ENCODE assay signal across 10 cellular contexts in genomic region chr2:38533180-38533579, GRCh38.
DNase-seq lines count a peak whose midpoint lies in the region; ATAC-seq, FAIRE-seq and TF ChIP-seq lines count a peak whose summit lies in the region.
"Had no signal": no experiment of that assay in that cellular context is flagged by ENCODE, and none has a peak within 500 bp of the region (broad histone marks: within the 10 kb centered on the region; RNA-seq: fewer than 3 reads in every experiment).

No MANE protein-coding gene starts in this region.

- peaks cover 15% of the 10 kb centered on the region for H3K4me1 ChIP-seq in GM12878 (ENCODE audit: control insufficient read depth, insufficient read depth, low read length)

- H3K79me2 ChIP-seq in GM12878 (ENCODE audit: control insufficient read depth, insufficient read depth, low read length) = no peaks in the 10 kb centered on the region

- no peaks in the 10 kb centered on the region for H4K20me1 ChIP-seq in GM12878 (ENCODE audit: control insufficient read depth, insufficient read depth)
- H4K20me1 ChIP-seq: BLaER1 treated with 17β-estradiol and CSF1 and Interleukin-3, amounts not matched to agents 10 nM and 100 nM had no signal

- peak; percentile 56 to 77; a peak in 3 of 4 replicates for TF ChIP-seq EP300 in GM12878 (IDR thresholded peaks at IDR 0.05; ENCODE audit: borderline replicate concordance in 1 of 2, control insufficient read depth in 1 of 2, low read depth in 2 of 2, low read length in 2 of 2)

- no peak for TF ChIP-seq RAD21 in GM12878 (IDR thresholded peaks at IDR 0.05; ENCODE audit: insufficient read depth, low read depth, low read length)

- no peaks in the 10 kb centered on the region for H3K36me3 ChIP-seq in GM12878 (ENCODE audit: control insufficient read depth in 2 of 2, insufficient read depth in 2 of 2, low read length in 1 of 2)
- H3K36me3 ChIP-seq: BLaER1 treated with 17β-estradiol and CSF1 and Interleukin-3, amounts not matched to agents 10 nM and 100 nM had no signal

- 0 out of 2 replicates have a peak, but pooled peaks have one; percentile 31 for TF ChIP-seq POLR2A in GM12878 (IDR thresholded peaks at IDR 0.05; ENCODE audit: low read depth, low read length)

- H3K9me3 ChIP-seq in GM12878 (replicated peaks; ENCODE audit: control insufficient read depth, insufficient read depth, low read length) = no peaks in the 10 kb centered on the region

- H3K27me3 ChIP-seq in GM12878 (replicated peaks in 1 of 2; ENCODE audit: control insufficient read depth in 2 of 2, insufficient read depth in 2 of 2, low read length in 1 of 2) = no peaks in the 10 kb centered on the region

- no peak overlapping the region for H3K4me3 ChIP-seq in GM12878
- H3K4me3 ChIP-seq: BLaER1 treated with 17β-estradiol and CSF1 and Interleukin-3, amounts not matched to agents 10 nM and 100 nM had no signal

- H3K4me2 ChIP-seq in GM12878 (ENCODE audit: control insufficient read depth, insufficient read depth) = peak overlapping the region; percentile 10; the same call in 1 of the 2 replicates

- H3K27ac ChIP-seq in GM12878 (ENCODE audit: control insufficient read depth, insufficient read depth) = no peak overlapping the region
- H3K27ac ChIP-seq: BLaER1 treated with 17β-estradiol and CSF1 and Interleukin-3, amounts not matched to agents 10 nM and 100 nM had no signal

- DNase-seq in GM10266 (ENCODE audit: extremely low spot score) (peak; percentile 75), GM20000 (ENCODE audit: low spot score) (peak; percentile 85), GM12878 (ENCODE audit: low read depth, low spot score) (peak; percentile 83), RCC 7860 (ENCODE audit: low spot score) (no peak), NCI-H345 (lab: John Stamatoyannopoulos, UW) (no peak), ureter (ENCODE audit: low spot score) (no peak)
- DNase-seq in effector CD4-positive, alpha-beta T cell = no peak

- H3K9ac ChIP-seq in GM12878 (ENCODE audit: control insufficient read depth, insufficient read depth, low read length) = no peak overlapping the region
- H3K9ac ChIP-seq: BLaER1 treated with 17β-estradiol and CSF1 and Interleukin-3, amounts not matched to agents 10 nM and 100 nM had no signal

- peak overlapping the region; percentile 76 for H2AFZ ChIP-seq in GM12878 (ENCODE audit: control insufficient read depth, low read depth, low read length)

- under 1% methylated on average over 9 of the region's 9 CpGs for WGBS in GM12878 (ENCODE audit: insufficient coverage, insufficient replicate concordance, low lambda C conversion rate, missing lambda C conversion rate)

- intact Hi-C loops in GM12878 (cut with micrococcal nuclease; ENCODE audit: unreplicated experiment) = no loop called here

- CTCF ChIA-PET in GM12878 (lab: Yijun Ruan, JAX) = interaction anchor here (0.9 to 5.0 kb wide), 16 partner anchors 10 to 415 kb away, joined by 3 to 27 read pairs (median 5); no protein-coding TSS in a partner anchor

- peak; percentile 92 for FAIRE-seq in GM12878 (lab: Jason Lieb, UNC)
- FAIRE-seq in RCC 7860 (lab: Jason Lieb, UNC) = no peak
- FAIRE-seq: astrocyte had no signal

- SMC1A ChIA-PET in GM12878 (lab: Charles Lee; ENCODE audit: uncharacterized antibody, unreplicated experiment) = interaction anchor here (0.6 to 2.4 kb wide), 23 partner anchors 11 to 226 kb away, joined by 3 to 12 read pairs (median 4); no protein-coding TSS in a partner anchor

- no peak for TF ChIP-seq CTCF in GM10266 (IDR thresholded peaks at IDR 0.05; ENCODE audit: control insufficient read depth, insufficient read depth, low read depth, missing control alignments)
- no peak for TF ChIP-seq CTCF in GM20000 (IDR thresholded peaks at IDR 0.05; ENCODE audit: extremely low read depth, missing control alignments)
- no peak for TF ChIP-seq CTCF in GM12878 (IDR thresholded peaks at IDR 0.05 in 2 of 3, conservative IDR thresholded peaks at IDR 0.05 in 1 of 3; ENCODE audit: control insufficient read depth in 2 of 3, extremely low read depth in 1 of 3, insufficient read depth in 1 of 3, low read depth in 3 of 3, low read length in 3 of 3)

- no TSS peak for BruUV-seq in GM12878 (replicated peaks; lab: Mats Ljungman, UMichigan)

- in situ Hi-C loops in GM12878 (cut with MboI) = no loop called here

- RAD21 ChIA-PET in GM12878 (lab: Charles Lee; ENCODE audit: unreplicated experiment) = interaction anchor here (1.0 to 3.3 kb wide), 5 partner anchors 48 to 259 kb away, joined by 3 to 12 read pairs (median 5); partner anchors contain the start of gene HNRNPLL

- ATAC-seq in HG03135 (IDR thresholded peaks at IDR 0.05; ENCODE audit: unreplicated experiment) = peak; percentile 94
- ATAC-seq in GM12878 = peak; percentile 95

- POLR2A ChIA-PET in GM12878 (lab: Charles Lee) = interaction anchor here (0.9 to 1.4 kb wide), 5 partner anchors 9 to 984 kb away, joined by 3 to 6 read pairs (median 3); partner anchors contain the start of gene SRSF7

TF ChIP-seq in GM12878, 131 proteins besides CTCF, POLR2A, EP300 and RAD21 (continues in another document):
- peak; percentile 34; the same call in 1 of the 2 replicates for TF ChIP-seq ATF7 (IDR thresholded peaks at IDR 0.05; ENCODE audit: low read depth)
- no peak for TF ChIP-seq SMAD5 (IDR thresholded peaks at IDR 0.05; ENCODE audit: low read depth)
- TF ChIP-seq POLR2AphosphoS2 (IDR thresholded peaks at IDR 0.05; ENCODE audit: low read depth, low read length) = no peak
- no peak for TF ChIP-seq HSF1 (IDR thresholded peaks at IDR 0.05; ENCODE audit: low read depth, low read length)
- no peak for TF ChIP-seq CBX3 (IDR thresholded peaks at IDR 0.05; ENCODE audit: borderline replicate concordance, low read depth)
- no peak for TF ChIP-seq ATF2 (IDR thresholded peaks at IDR 0.05; ENCODE audit: low read length)
- TF ChIP-seq KDM1A (IDR thresholded peaks at IDR 0.05; ENCODE audit: borderline replicate concordance) = no peak
- no peak for TF ChIP-seq EGR1 (IDR thresholded peaks at IDR 0.05; ENCODE audit: borderline replicate concordance in 1 of 2, low read depth in 2 of 2, low read length in 2 of 2)
- TF ChIP-seq ZBTB40 (IDR thresholded peaks at IDR 0.05; ENCODE audit: borderline replicate concordance) = no peak
- TF ChIP-seq ZSCAN29 (IDR thresholded peaks at IDR 0.05) = no peak
- no peak for TF ChIP-seq WRNIP1 (IDR thresholded peaks at IDR 0.05; ENCODE audit: borderline replicate concordance, low read depth, low read length)
- no peak for TF ChIP-seq CEBPB (IDR thresholded peaks at IDR 0.05; ENCODE audit: borderline replicate concordance in 1 of 2, low read depth in 2 of 2, low read length in 2 of 2)
- TF ChIP-seq CHD4 (IDR thresholded peaks at IDR 0.05) = no peak
- TF ChIP-seq CREB1 (IDR thresholded peaks at IDR 0.05; ENCODE audit: low read depth) = peak; percentile 54

Comparison
In these comparisons a context has a peak if more than half of its experiments do, and no peak if none do; other contexts are left out.
1. DNase-seq: peak in GM10266 (single experiment), GM20000 (single experiment) and GM12878 (single experiment); none in RCC 7860 (single experiment), effector CD4-positive, alpha-beta T cell (single experiment), NCI-H345 (single experiment) and ureter (single experiment).